2 cellular contexts compared by ENCODE assay signal in genomic region chr15:64763462-64763861, GRCh38.
TF ChIP-seq lines count a peak whose summit lies in the region.

No MANE protein-coding gene starts in this region.

TF ChIP-seq in HEK293, 187 proteins besides CTCF, POLR2A, EP300 and RAD21:
- TF ChIP-seq ZNF701 (tag by site-specific recombination; IDR thresholded peaks at IDR 0.05), result no peak
- no peak for TF ChIP-seq ZNF449 (tag by site-specific recombination; IDR thresholded peaks at IDR 0.05)
- peak; percentile 61; the same call in 1 of the 2 replicates for TF ChIP-seq SCRT2 (tag by site-specific recombination; IDR thresholded peaks at IDR 0.05)

TF ChIP-seq in H1, 55 proteins besides CTCF, POLR2A, EP300 and RAD21:
- TF ChIP-seq SIX5 (IDR thresholded peaks at IDR 0.05; ENCODE audit: low read depth, low read length) (no peak), RNF2 (IDR thresholded peaks at IDR 0.05; ENCODE audit: borderline replicate concordance, low read depth, low read length, missing control alignments, poor library complexity, severe bottlenecking) (no peak), TEAD4 (IDR thresholded peaks at IDR 0.05; ENCODE audit: low read depth, low read length) (no peak), CHD2 (IDR thresholded peaks at IDR 0.05; ENCODE audit: low read length) (no peak), KDM5A (IDR thresholded peaks at IDR 0.05; ENCODE audit: low read length) (no peak), TBP (IDR thresholded peaks at IDR 0.05; ENCODE audit: low read depth, low read length) (no peak), EGR1 (IDR thresholded peaks at IDR 0.05; ENCODE audit: borderline replicate concordance, low read depth, low read length) (no peak), SP2 (IDR thresholded peaks at IDR 0.05; ENCODE audit: low read length) (no peak), EZH2 (IDR thresholded peaks at IDR 0.05; ENCODE audit: low read depth, low read length, severe bottlenecking) (no peak), POU5F1 (IDR thresholded peaks at IDR 0.05; ENCODE audit: low read depth, low read length) (no peak), ATF3 (IDR thresholded peaks at IDR 0.05; ENCODE audit: insufficient read depth, low read depth, low read length) (no peak), CHD1 (IDR thresholded peaks at IDR 0.05; ENCODE audit: low read depth, low read length) (no peak), JUND (IDR thresholded peaks at IDR 0.05; ENCODE audit: low read length) (no peak)
